In the genomic region with DNA sequence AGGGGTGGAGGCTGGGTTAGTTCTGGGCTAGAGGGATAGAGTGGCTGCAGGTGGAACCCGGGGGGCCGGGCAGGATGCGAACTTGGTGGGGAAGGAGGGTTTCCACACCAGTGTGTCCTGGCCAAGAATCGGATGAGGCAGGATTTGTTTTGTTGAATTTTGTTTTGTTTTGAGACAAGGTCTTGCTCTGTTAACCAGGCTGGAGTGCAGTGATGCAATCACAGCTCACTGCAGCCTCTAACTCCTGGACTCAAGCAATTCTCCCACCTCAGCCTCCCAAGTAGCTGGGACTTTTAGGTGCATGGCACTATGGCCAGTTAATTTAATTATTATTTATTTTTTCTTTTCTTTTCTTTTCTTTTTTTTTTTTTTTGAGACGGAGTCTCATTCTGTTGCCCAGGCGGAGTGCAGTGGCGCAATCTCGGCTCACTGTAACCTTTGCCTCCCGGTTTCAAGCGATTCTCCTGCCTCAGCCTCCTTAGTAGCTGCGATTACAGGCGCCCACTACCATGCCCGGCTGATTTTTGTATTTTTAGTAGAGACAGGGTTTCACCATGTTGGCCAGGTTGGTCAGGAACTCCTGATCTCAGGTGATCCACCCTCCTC, we compare ENCODE assay signal across 1 cellular context.
A peak's percentile ranks its signal among the peaks of the same experiment; 100 is the strongest.
TF ChIP-seq lines count a peak whose summit lies in the region.

No MANE protein-coding gene starts in this region.

TF ChIP-seq in IMR-90, 13 proteins besides CTCF, POLR2A, EP300 and RAD21:
- TF ChIP-seq, protein P1, sequence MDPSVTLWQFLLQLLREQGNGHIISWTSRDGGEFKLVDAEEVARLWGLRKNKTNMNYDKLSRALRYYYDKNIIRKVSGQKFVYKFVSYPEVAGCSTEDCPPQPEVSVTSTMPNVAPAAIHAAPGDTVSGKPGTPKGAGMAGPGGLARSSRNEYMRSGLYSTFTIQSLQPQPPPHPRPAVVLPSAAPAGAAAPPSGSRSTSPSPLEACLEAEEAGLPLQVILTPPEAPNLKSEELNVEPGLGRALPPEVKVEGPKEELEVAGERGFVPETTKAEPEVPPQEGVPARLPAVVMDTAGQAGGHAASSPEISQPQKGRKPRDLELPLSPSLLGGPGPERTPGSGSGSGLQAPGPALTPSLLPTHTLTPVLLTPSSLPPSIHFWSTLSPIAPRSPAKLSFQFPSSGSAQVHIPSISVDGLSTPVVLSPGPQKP (IDR thresholded peaks at IDR 0.05; ENCODE audit: borderline replicate concordance, low read depth, low read length), result no peak
- peak; percentile 59 for TF ChIP-seq CEBPB (IDR thresholded peaks at IDR 0.05; ENCODE audit: low read depth, low read length)
